2 cellular contexts compared by ENCODE assay signal in genomic region chr14:70536830-70537229, GRCh38.
TF ChIP-seq lines count a peak whose summit lies in the region.

No MANE protein-coding gene starts in this region.

TF ChIP-seq in HepG2, 621 proteins besides CTCF, POLR2A, EP300 and RAD21:
- TF ChIP-seq CREBL2 (CRISPR knock-in tag; IDR thresholded peaks at IDR 0.05; ENCODE audit: borderline replicate concordance) = no peak
- TF ChIP-seq ZNF850 (CRISPR knock-in tag; conservative IDR thresholded peaks at IDR 0.05) = 0 out of 2 replicates have a peak, but pooled peaks have one; percentile 82

TF ChIP-seq in SK-N-SH, 30 proteins besides CTCF, POLR2A, EP300 and RAD21:
- TF ChIP-seq TEAD4 (IDR thresholded peaks at IDR 0.05; ENCODE audit: borderline replicate concordance, insufficient read depth) (no peak), USF2 (IDR thresholded peaks at IDR 0.05; ENCODE audit: borderline replicate concordance, low read depth, low read length) (no peak), FOXJ3 (CRISPR knock-in tag; IDR thresholded peaks at IDR 0.05) (no peak), ZBTB33 (IDR thresholded peaks at IDR 0.05; ENCODE audit: borderline replicate concordance, low read depth) (no peak), GATA2 (CRISPR knock-in tag; IDR thresholded peaks at IDR 0.05) (no peak), PBX3 (IDR thresholded peaks at IDR 0.05) (no peak), MEF2A (IDR thresholded peaks at IDR 0.05; ENCODE audit: borderline replicate concordance, low read depth) (no peak), FOSL2 (IDR thresholded peaks at IDR 0.05; ENCODE audit: borderline replicate concordance, low read depth) (no peak), RFX5 (IDR thresholded peaks at IDR 0.05; ENCODE audit: low read length) (no peak), IRF3 (IDR thresholded peaks at IDR 0.05; ENCODE audit: low read depth, low read length) (no peak)
